In the genomic region with DNA sequence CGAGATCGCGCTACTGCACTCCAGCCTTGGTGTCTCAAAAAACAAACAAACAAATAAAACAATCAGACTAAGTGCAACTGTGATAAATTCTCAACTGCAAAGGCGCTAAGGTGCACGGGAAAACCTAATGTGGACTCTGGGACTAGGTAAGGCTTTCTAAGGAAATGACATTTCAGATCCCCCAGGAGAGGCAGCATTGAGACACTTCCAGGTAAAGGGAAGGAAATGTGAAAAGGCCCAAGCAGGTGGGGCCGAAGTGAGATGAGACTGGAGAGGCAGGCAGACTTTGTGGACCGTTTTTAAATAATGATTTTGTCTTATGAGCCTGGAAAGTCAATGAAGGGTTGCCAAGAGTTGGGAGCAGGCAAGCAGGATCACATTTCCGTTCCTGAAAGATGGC, we compare ENCODE assay signal across 1 cellular context.
TF ChIP-seq lines count a peak whose summit lies in the region.

No MANE protein-coding gene starts in this region.

TF ChIP-seq in WTC11, 78 proteins besides CTCF, POLR2A, EP300 and RAD21 (continued from another document):
- TF ChIP-seq, protein P1, sequence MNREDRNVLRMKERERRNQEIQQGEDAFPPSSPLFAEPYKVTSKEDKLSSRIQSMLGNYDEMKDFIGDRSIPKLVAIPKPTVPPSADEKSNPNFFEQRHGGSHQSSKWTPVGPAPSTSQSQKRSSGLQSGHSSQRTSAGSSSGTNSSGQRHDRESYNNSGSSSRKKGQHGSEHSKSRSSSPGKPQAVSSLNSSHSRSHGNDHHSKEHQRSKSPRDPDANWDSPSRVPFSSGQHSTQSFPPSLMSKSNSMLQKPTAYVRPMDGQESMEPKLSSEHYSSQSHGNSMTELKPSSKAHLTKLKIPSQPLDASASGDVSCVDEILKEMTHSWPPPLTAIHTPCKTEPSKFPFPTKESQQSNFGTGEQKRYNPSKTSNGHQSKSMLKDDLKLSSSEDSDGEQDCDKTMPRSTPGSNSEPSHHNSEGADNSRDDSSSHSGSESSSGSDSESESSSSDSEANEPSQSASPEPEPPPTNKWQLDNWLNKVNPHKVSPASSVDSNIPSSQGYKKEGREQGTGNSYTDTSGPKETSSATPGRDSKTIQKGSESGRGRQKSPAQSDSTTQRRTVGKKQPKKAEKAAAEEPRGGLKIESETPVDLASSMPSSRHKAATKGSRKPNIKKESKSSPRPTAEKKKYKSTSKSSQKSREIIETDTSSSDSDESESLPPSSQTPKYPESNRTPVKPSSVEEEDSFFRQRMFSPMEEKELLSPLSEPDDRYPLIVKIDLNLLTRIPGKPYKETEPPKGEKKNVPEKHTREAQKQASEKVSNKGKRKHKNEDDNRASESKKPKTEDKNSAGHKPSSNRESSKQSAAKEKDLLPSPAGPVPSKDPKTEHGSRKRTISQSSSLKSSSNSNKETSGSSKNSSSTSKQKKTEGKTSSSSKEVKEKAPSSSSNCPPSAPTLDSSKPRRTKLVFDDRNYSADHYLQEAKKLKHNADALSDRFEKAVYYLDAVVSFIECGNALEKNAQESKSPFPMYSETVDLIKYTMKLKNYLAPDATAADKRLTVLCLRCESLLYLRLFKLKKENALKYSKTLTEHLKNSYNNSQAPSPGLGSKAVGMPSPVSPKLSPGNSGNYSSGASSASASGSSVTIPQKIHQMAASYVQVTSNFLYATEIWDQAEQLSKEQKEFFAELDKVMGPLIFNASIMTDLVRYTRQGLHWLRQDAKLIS (CRISPR knock-in tag; IDR thresholded peaks at IDR 0.05; ENCODE audit: borderline replicate concordance), result no peak
- TF ChIP-seq FOXJ3 (CRISPR knock-in tag; IDR thresholded peaks at IDR 0.05; ENCODE audit: borderline replicate concordance), result no peak
- TF ChIP-seq TCF7 (CRISPR knock-in tag; IDR thresholded peaks at IDR 0.05; ENCODE audit: low read depth), result no peak
- TF ChIP-seq GABPB1 (CRISPR knock-in tag; IDR thresholded peaks at IDR 0.05), result no peak
- TF ChIP-seq, protein P2, sequence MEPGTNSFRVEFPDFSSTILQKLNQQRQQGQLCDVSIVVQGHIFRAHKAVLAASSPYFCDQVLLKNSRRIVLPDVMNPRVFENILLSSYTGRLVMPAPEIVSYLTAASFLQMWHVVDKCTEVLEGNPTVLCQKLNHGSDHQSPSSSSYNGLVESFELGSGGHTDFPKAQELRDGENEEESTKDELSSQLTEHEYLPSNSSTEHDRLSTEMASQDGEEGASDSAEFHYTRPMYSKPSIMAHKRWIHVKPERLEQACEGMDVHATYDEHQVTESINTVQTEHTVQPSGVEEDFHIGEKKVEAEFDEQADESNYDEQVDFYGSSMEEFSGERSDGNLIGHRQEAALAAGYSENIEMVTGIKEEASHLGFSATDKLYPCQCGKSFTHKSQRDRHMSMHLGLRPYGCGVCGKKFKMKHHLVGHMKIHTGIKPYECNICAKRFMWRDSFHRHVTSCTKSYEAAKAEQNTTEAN (CRISPR knock-in tag; IDR thresholded peaks at IDR 0.05), result no peak
- TF ChIP-seq, protein P3, sequence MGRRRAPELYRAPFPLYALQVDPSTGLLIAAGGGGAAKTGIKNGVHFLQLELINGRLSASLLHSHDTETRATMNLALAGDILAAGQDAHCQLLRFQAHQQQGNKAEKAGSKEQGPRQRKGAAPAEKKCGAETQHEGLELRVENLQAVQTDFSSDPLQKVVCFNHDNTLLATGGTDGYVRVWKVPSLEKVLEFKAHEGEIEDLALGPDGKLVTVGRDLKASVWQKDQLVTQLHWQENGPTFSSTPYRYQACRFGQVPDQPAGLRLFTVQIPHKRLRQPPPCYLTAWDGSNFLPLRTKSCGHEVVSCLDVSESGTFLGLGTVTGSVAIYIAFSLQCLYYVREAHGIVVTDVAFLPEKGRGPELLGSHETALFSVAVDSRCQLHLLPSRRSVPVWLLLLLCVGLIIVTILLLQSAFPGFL (CRISPR knock-in tag; IDR thresholded peaks at IDR 0.05; ENCODE audit: borderline replicate concordance), result no peak
